ENCODE assay signal across 2 cellular contexts in the genomic region with DNA sequence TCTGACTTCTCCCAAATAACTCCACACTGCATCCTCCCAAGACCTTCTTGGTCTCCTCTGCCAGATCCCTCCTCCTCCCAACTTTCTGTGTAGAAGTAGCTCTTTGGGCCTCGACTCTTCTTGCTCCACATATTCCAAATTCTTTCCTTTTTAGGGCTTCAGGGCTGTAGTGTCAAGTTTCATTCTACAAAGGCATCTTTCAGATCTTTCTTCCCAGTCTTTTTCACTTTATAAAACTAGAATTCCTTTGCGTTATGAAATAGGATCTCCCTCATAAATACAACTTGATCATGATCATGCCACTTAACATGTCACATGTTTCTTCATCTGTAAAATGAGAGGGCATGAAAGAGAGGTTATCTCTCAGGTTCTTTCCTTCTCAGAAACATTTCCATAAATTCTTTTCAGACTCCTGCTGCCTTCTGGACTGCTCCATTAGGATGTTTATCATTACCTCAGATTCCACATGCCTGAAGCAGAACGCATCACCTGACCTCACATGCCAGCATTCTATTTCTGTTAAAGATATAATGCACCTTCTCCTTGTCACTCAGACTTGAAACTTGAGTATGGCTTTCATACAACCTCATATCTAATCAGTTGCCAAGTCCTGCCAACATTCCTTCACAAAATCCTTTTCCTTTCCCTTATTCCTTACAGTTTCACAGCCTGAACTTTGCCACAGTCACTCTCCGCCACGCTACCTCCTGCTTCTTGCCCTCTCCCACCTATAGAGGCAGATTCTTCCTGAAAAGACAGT.
A peak's percentile ranks its signal among the peaks of the same experiment; 100 is the strongest.
TF ChIP-seq lines count a peak whose summit lies in the region.

No MANE protein-coding gene starts in this region.

TF ChIP-seq in GM23338, 12 proteins besides CTCF, POLR2A, EP300 and RAD21 (continued from another document):
- TF ChIP-seq, protein P1, sequence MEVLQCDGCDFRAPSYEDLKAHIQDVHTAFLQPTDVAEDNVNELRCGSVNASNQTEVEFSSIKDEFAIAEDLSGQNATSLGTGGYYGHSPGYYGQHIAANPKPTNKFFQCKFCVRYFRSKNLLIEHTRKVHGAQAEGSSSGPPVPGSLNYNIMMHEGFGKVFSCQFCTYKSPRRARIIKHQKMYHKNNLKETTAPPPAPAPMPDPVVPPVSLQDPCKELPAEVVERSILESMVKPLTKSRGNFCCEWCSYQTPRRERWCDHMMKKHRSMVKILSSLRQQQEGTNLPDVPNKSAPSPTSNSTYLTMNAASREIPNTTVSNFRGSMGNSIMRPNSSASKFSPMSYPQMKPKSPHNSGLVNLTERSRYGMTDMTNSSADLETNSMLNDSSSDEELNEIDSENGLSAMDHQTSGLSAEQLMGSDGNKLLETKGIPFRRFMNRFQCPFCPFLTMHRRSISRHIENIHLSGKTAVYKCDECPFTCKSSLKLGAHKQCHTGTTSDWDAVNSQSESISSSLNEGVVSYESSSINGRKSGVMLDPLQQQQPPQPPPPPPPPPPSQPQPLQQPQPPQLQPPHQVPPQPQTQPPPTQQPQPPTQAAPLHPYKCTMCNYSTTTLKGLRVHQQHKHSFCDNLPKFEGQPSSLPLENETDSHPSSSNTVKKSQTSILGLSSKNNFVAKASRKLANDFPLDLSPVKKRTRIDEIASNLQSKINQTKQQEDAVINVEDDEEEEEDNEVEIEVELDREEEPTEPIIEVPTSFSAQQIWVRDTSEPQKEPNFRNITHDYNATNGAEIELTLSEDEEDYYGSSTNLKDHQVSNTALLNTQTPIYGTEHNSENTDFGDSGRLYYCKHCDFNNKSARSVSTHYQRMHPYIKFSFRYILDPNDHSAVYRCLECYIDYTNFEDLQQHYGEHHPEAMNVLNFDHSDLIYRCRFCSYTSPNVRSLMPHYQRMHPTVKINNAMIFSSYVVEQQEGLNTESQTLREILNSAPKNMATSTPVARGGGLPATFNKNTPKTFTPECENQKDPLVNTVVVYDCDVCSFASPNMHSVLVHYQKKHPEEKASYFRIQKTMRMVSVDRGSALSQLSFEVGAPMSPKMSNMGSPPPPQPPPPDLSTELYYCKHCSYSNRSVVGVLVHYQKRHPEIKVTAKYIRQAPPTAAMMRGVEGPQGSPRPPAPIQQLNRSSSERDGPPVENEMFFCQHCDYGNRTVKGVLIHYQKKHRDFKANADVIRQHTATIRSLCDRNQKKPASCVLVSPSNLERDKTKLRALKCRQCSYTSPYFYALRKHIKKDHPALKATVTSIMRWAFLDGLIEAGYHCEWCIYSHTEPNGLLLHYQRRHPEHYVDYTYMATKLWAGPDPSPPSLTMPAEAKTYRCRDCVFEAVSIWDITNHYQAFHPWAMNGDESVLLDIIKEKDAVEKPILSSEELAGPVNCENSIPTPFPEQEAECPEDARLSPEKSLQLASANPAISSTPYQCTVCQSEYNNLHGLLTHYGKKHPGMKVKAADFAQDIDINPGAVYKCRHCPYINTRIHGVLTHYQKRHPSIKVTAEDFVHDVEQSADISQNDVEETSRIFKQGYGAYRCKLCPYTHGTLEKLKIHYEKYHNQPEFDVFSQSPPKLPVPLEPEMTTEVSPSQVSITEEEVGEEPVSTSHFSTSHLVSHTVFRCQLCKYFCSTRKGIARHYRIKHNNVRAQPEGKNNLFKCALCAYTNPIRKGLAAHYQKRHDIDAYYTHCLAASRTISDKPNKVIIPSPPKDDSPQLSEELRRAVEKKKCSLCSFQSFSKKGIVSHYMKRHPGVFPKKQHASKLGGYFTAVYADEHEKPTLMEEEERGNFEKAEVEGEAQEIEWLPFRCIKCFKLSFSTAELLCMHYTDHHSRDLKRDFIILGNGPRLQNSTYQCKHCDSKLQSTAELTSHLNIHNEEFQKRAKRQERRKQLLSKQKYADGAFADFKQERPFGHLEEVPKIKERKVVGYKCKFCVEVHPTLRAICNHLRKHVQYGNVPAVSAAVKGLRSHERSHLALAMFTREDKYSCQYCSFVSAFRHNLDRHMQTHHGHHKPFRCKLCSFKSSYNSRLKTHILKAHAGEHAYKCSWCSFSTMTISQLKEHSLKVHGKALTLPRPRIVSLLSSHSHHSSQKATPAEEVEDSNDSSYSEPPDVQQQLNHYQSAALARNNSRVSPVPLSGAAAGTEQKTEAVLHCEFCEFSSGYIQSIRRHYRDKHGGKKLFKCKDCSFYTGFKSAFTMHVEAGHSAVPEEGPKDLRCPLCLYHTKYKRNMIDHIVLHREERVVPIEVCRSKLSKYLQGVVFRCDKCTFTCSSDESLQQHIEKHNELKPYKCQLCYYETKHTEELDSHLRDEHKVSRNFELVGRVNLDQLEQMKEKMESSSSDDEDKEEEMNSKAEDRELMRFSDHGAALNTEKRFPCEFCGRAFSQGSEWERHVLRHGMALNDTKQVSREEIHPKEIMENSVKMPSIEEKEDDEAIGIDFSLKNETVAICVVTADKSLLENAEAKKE (CRISPR knock-in tag; IDR thresholded peaks at IDR 0.05), result peak; percentile 50; the same call in 1 of the 2 replicates
- TF ChIP-seq, protein P2, sequence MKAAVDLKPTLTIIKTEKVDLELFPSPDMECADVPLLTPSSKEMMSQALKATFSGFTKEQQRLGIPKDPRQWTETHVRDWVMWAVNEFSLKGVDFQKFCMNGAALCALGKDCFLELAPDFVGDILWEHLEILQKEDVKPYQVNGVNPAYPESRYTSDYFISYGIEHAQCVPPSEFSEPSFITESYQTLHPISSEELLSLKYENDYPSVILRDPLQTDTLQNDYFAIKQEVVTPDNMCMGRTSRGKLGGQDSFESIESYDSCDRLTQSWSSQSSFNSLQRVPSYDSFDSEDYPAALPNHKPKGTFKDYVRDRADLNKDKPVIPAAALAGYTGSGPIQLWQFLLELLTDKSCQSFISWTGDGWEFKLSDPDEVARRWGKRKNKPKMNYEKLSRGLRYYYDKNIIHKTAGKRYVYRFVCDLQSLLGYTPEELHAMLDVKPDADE (IDR thresholded peaks at IDR 0.05), result no peak
- no peak for TF ChIP-seq JUNB (IDR thresholded peaks at IDR 0.05; ENCODE audit: unreplicated experiment)
- TF ChIP-seq ZNF114 (CRISPR knock-in tag; IDR thresholded peaks at IDR 0.05), result no peak
- TF ChIP-seq, protein P3, sequence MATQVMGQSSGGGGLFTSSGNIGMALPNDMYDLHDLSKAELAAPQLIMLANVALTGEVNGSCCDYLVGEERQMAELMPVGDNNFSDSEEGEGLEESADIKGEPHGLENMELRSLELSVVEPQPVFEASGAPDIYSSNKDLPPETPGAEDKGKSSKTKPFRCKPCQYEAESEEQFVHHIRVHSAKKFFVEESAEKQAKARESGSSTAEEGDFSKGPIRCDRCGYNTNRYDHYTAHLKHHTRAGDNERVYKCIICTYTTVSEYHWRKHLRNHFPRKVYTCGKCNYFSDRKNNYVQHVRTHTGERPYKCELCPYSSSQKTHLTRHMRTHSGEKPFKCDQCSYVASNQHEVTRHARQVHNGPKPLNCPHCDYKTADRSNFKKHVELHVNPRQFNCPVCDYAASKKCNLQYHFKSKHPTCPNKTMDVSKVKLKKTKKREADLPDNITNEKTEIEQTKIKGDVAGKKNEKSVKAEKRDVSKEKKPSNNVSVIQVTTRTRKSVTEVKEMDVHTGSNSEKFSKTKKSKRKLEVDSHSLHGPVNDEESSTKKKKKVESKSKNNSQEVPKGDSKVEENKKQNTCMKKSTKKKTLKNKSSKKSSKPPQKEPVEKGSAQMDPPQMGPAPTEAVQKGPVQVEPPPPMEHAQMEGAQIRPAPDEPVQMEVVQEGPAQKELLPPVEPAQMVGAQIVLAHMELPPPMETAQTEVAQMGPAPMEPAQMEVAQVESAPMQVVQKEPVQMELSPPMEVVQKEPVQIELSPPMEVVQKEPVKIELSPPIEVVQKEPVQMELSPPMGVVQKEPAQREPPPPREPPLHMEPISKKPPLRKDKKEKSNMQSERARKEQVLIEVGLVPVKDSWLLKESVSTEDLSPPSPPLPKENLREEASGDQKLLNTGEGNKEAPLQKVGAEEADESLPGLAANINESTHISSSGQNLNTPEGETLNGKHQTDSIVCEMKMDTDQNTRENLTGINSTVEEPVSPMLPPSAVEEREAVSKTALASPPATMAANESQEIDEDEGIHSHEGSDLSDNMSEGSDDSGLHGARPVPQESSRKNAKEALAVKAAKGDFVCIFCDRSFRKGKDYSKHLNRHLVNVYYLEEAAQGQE (IDR thresholded peaks at IDR 0.05; ENCODE audit: unreplicated experiment), result no peak

TF ChIP-seq in WTC11, 78 proteins besides CTCF, POLR2A, EP300 and RAD21 (continued from another document):
- TF ChIP-seq, protein P4, sequence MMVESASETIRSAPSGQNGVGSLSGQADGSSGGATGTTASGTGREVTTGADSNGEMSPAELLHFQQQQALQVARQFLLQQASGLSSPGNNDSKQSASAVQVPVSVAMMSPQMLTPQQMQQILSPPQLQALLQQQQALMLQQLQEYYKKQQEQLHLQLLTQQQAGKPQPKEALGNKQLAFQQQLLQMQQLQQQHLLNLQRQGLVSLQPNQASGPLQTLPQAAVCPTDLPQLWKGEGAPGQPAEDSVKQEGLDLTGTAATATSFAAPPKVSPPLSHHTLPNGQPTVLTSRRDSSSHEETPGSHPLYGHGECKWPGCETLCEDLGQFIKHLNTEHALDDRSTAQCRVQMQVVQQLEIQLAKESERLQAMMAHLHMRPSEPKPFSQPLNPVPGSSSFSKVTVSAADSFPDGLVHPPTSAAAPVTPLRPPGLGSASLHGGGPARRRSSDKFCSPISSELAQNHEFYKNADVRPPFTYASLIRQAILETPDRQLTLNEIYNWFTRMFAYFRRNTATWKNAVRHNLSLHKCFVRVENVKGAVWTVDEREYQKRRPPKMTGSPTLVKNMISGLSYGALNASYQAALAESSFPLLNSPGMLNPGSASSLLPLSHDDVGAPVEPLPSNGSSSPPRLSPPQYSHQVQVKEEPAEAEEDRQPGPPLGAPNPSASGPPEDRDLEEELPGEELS (CRISPR knock-in tag; IDR thresholded peaks at IDR 0.05), result no peak
- TF ChIP-seq ESRRA (CRISPR knock-in tag; IDR thresholded peaks at IDR 0.05; ENCODE audit: borderline replicate concordance), result no peak
TF ChIP-seq in WTC11: peak in this region for 2.
